Comparison of ENCODE assay signal across 15 cellular contexts in the genomic region with DNA sequence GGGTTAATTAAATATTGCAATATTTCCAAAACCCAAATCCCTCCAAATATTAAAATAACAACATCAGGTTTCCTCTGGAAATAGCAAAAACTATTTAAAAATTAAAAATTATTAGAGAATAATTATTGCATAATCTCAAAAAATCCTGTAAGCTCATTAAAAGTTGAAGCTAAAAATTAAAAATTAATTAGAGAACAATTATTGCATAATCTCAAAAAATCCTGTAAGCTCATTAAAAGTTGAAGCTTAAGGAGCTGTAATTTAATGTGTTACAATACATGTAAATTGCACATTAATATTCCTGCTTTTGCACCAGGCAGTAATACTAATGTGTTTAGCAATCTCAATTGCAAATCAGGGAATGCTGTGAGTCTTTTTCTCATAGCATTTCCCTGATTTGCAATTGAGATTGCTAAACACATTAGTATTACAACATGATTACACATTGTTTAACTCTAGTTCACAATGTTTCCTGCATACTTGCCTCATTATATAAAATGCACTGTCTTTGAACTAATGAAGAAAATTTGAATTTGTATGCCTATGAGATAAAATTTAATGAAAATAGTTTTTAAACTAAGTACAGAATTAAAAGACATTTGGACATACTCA.
"Had no signal": no experiment of that assay in that cellular context is flagged by ENCODE, and none has a peak within 500 bp of the region (broad histone marks: within the 10 kb centered on the region; RNA-seq: fewer than 3 reads in every experiment).

No MANE protein-coding gene starts in this region.

- ATAC-seq: activated T-helper 17 cell treated with anti-CD3 and anti-CD28 coated beads, Interleukin-2, amount 50 U/mL, for 72 hours; left lung; naive thymus-derived CD8-positive, alpha-beta T cell; pancreas had no signal

- H3K27me3 ChIP-seq: ascending aorta, colonic mucosa, left lung, pancreas, tibial nerve, uterus had no signal

- H3K9me3 ChIP-seq: ascending aorta, colonic mucosa, left lung, pancreas, tibial nerve, uterus had no signal

- H3K4me3 ChIP-seq: ascending aorta, colonic mucosa, left lung, pancreas, tibial nerve, uterus had no signal

- H3K4me1 ChIP-seq: ascending aorta, colonic mucosa, left lung, uterus had no signal

- H3K36me3 ChIP-seq: ascending aorta, colonic mucosa, left lung, pancreas, tibial nerve, uterus had no signal

- H3K27ac ChIP-seq: ascending aorta, colonic mucosa, left lung, pancreas, tibial nerve, uterus had no signal

- DNase-seq: activated CD4-positive, CD25-positive, alpha-beta regulatory T cell treated with anti-CD3 and anti-CD28 coated beads, Interleukin-2, amount 50 U/mL, for 72 hours; activated naive CD4-positive, alpha-beta T cell treated with Interleukin-2 at 50 U/mL for 16 hours; colonic mucosa; islet precursor cell; left lung; naive thymus-derived CD8-positive, alpha-beta T cell; pancreas; stimulated activated CD4-positive, alpha-beta T cell treated with anti-CD3 and anti-CD28 coated beads, Interleukin-4, amount 100 ng/mL, for 24 hours; stimulated activated naive CD4-positive, alpha-beta T cell; T-helper 1 cell; T1000; uterus had no signal

- FAIRE-seq: pancreas had no signal
